ENCODE assay signal across 15 cellular contexts in the genomic region with DNA sequence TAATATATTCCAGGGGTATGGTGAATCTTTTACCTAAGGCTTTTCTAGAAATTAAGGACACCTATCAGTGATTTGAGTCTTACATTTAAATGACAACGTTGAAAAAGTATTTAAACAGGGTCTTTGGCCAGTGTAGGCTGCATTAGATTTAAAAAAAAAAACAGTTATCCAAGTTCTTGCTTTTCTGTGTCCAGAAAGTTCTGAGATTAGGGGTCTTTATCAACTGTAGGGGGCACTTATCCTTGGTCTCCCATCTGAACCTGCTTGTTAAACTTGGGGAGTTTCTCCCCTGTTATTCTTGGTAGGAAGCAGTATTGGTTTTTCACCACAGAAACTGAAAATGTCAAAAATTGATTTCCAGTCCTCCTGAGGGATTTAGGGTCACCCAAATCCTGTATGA.
DNase-seq lines count a peak whose midpoint lies in the region; ATAC-seq and TF ChIP-seq lines count a peak whose summit lies in the region.
"Had no signal": no experiment of that assay in that cellular context is flagged by ENCODE, and none has a peak within 500 bp of the region (broad histone marks: within the 10 kb centered on the region; RNA-seq: fewer than 3 reads in every experiment).

No MANE protein-coding gene starts in this region.

- H3K27me3 Mint-ChIP-seq in activated CD8-positive, alpha-beta memory T cell treated with anti-CD3 and anti-CD28 coated beads, Interleukin-2, amount 10 ng/mL, durations not matched to agents 7 days and 5 days = no peaks in the 10 kb centered on the region

- TF ChIP-seq CTCF in PC-9 (conservative IDR thresholded peaks at IDR 0.05) = no peak
- TF ChIP-seq CTCF in mammary epithelial cell (conservative IDR thresholded peaks at IDR 0.05 in 1 of 2, IDR thresholded peaks at IDR 0.05 in 1 of 2; ENCODE audit: extremely low read depth in 1 of 2, insufficient read depth in 1 of 2, low read depth in 1 of 2, low read length in 2 of 2) = no peak
- TF ChIP-seq CTCF in smooth muscle cell (IDR thresholded peaks at IDR 0.05; ENCODE audit: borderline replicate concordance, insufficient read depth, poor library complexity, severe bottlenecking) = peak; percentile 15
- no peak for TF ChIP-seq CTCF in esophagus muscularis mucosa (IDR thresholded peaks at IDR 0.05)

- no peaks in the 10 kb centered on the region for H3K36me3 ChIP-seq in PC-9 (ENCODE audit: low read depth)
- no peaks in the 10 kb centered on the region for H3K36me3 ChIP-seq in mammary epithelial cell (ENCODE audit: insufficient read depth, low read length)
- H3K36me3 ChIP-seq in smooth muscle cell (ENCODE audit: low read depth) = no peaks in the 10 kb centered on the region
- H3K36me3 ChIP-seq in esophagus muscularis mucosa = no peaks in the 10 kb centered on the region
- H3K36me3 ChIP-seq in Karpas-422 (ENCODE audit: insufficient read depth, low read length) = no peaks in the 10 kb centered on the region
- H3K36me3 ChIP-seq: left ventricle myocardium inferior, ovary had no signal

- peaks cover 81% of the 10 kb centered on the region for H3K4me1 ChIP-seq in PC-9 (replicated peaks; ENCODE audit: insufficient read depth)
- peaks cover 31% of the 10 kb centered on the region for H3K4me1 ChIP-seq in mammary epithelial cell (ENCODE audit: insufficient read depth, low read length)
- H3K4me1 ChIP-seq in smooth muscle cell (ENCODE audit: low read depth) = peaks cover 39% of the 10 kb centered on the region
- H3K4me1 ChIP-seq in esophagus muscularis mucosa = peaks cover 13 to 21% (median 18%) of the 10 kb centered on the region in 4 donors
- H3K4me1 ChIP-seq in Karpas-422 (ENCODE audit: low read length) = no peaks in the 10 kb centered on the region

- no peak for TF ChIP-seq POLR2A in esophagus muscularis mucosa (IDR thresholded peaks at IDR 0.05; ENCODE audit: low read depth)

- ATAC-seq in activated CD8-positive, alpha-beta memory T cell treated with anti-CD3 and anti-CD28 coated beads, Interleukin-2, amount 10 ng/mL, durations not matched to agents 7 days and 5 days = no peak

- H3K9me2 ChIP-seq in PC-9 (ENCODE audit: insufficient read depth) (no peaks in the 10 kb centered on the region), Karpas-422 (replicated peaks; ENCODE audit: insufficient read depth, low read length) (no peaks in the 10 kb centered on the region)

- no peaks in the 10 kb centered on the region for H3K9me3 Mint-ChIP-seq in activated CD8-positive, alpha-beta memory T cell treated with anti-CD3 and anti-CD28 coated beads, Interleukin-2, amount 10 ng/mL, durations not matched to agents 7 days and 5 days (ENCODE audit: low read depth)

- no peaks in the 10 kb centered on the region for H4K20me1 ChIP-seq in PC-9 (ENCODE audit: insufficient read depth)
- no peaks in the 10 kb centered on the region for H4K20me1 ChIP-seq in mammary epithelial cell (ENCODE audit: insufficient read depth, low read length)
- H4K20me1 ChIP-seq in smooth muscle cell (ENCODE audit: low read depth) = no peaks in the 10 kb centered on the region
- H4K20me1 ChIP-seq in Karpas-422 (ENCODE audit: insufficient read depth, low read depth, low read length) = no peaks in the 10 kb centered on the region

- no peaks in the 10 kb centered on the region for H3K36me3 Mint-ChIP-seq in activated CD8-positive, alpha-beta memory T cell treated with anti-CD3 and anti-CD28 coated beads, Interleukin-2, amount 10 ng/mL, durations not matched to agents 7 days and 5 days

- H3K27me3 ChIP-seq in PC-9 (ENCODE audit: insufficient read depth, low read depth) (no peaks in the 10 kb centered on the region), mammary epithelial cell (ENCODE audit: insufficient read depth, low read length) (no peaks in the 10 kb centered on the region), smooth muscle cell (ENCODE audit: low read depth) (no peaks in the 10 kb centered on the region), esophagus muscularis mucosa (no peaks in the 10 kb centered on the region), Karpas-422 (ENCODE audit: low read length) (no peaks in the 10 kb centered on the region)
- H3K27me3 ChIP-seq: ovary had no signal

- H3K4me2 ChIP-seq in PC-9 (peak overlapping the region; percentile 69), mammary epithelial cell (ENCODE audit: insufficient read depth, low read depth, low read length) (no peak overlapping the region), smooth muscle cell (peak overlapping the region; percentile 27), Karpas-422 (ENCODE audit: low read depth, low read length, poor library complexity, severe bottlenecking) (no peak overlapping the region)

- H3K9ac ChIP-seq in mammary epithelial cell (ENCODE audit: insufficient read depth, low read length) = no peak overlapping the region
- H3K9ac ChIP-seq in smooth muscle cell (ENCODE audit: low read depth) = peak overlapping the region; percentile 88
- H3K9ac ChIP-seq in Karpas-422 (ENCODE audit: low read length) = no peak overlapping the region

- peaks cover 53% of the 10 kb centered on the region for H3F3A ChIP-seq in PC-9 (ENCODE audit: insufficient read depth, low read depth)
- H3F3A ChIP-seq in smooth muscle cell (ENCODE audit: low read depth) = peaks cover 34% of the 10 kb centered on the region

- H2AFZ ChIP-seq in PC-9 = no peak overlapping the region
- H2AFZ ChIP-seq in mammary epithelial cell (ENCODE audit: low read depth, low read length) = peak overlapping the region; percentile 46
- H2AFZ ChIP-seq in smooth muscle cell (ENCODE audit: low read depth) = no peak overlapping the region
- no peak overlapping the region for H2AFZ ChIP-seq in Karpas-422 (ENCODE audit: low read length)

- DNase-seq in activated CD8-positive, alpha-beta memory T cell treated with anti-CD3 and anti-CD28 coated beads, Interleukin-2, amount 10 ng/mL, durations not matched to agents 7 days and 5 days = no peak
- DNase-seq in activated CD8-positive, alpha-beta memory T cell treated with anti-CD3 and anti-CD28 coated beads, Interleukin-2, amount 50 U/mL, for 4 hours = no peak
- no peak for DNase-seq in PC-9
- DNase-seq in mammary epithelial cell = no peak
- DNase-seq in smooth muscle cell (lab: John Stamatoyannopoulos, UW; ENCODE audit: unreplicated experiment) = no peak
- DNase-seq in esophagus muscularis mucosa (ENCODE audit: extremely low spot score) = no peak
- no peak for DNase-seq in Karpas-422
- DNase-seq in SKM-1 (lab: John Stamatoyannopoulos, UW; ENCODE audit: unreplicated experiment) = no peak
- DNase-seq: activated CD4-positive, CD25-positive, alpha-beta regulatory T cell treated with anti-CD3 and anti-CD28 coated beads, Interleukin-2, amount 50 U/mL, for 72 hours; activated effector memory CD4-positive, alpha-beta T cell treated with anti-CD3 and anti-CD28 coated beads, Interleukin-2, amount 50 U/mL, for 16 hours; DMS79 treated with DMSO at 0.1 percent for 48 hours; hippocampal formation; left ventricle myocardium inferior; NCI-H2029 treated with DMSO at 0.1 percent for 48 hours; ovary had no signal

- H3K4me3 ChIP-seq in PC-9 (no peak overlapping the region), mammary epithelial cell (replicated peaks in 1 of 3; ENCODE audit: insufficient read depth in 1 of 3, low read depth in 2 of 3, low read length in 3 of 3) (no peak overlapping the region), smooth muscle cell (no peak overlapping the region), esophagus muscularis mucosa (no peak overlapping the region), Karpas-422 (ENCODE audit: low read length) (no peak overlapping the region)
- H3K4me3 ChIP-seq: left ventricle myocardium inferior, ovary had no signal

- in situ Hi-C loops in mammary epithelial cell (cut with MboI; ENCODE audit: low sequenced_read_pairs in 2 of 2) = no loop called here

- BruUV-seq in PC-9 (replicated peaks; lab: Mats Ljungman, UMichigan) = no TSS peak
- no TSS peak for BruUV-seq in mammary epithelial cell (replicated peaks; lab: Mats Ljungman, UMichigan)

- dilution Hi-C loops in mammary epithelial cell (cut with HindIII; ENCODE audit: low sequenced_read_pairs) = no loop called here

- intact Hi-C loops in PC-9 (cut with micrococcal nuclease; ENCODE audit: unreplicated experiment) (loop anchor here (10.0 kb wide), 1 partner anchor 315 kb away; no protein-coding TSS in a partner anchor), mammary epithelial cell (cut with micrococcal nuclease) (no loop called here), esophagus muscularis mucosa (cut with DNase I) (no loop called here)

- no peak for TF ChIP-seq EP300 in esophagus muscularis mucosa (IDR thresholded peaks at IDR 0.05)

- POLR2A ChIA-PET in PC-9 (lab: Charles Lee; ENCODE audit: unreplicated experiment) = no interaction called here

- H3K79me2 ChIP-seq in PC-9 (ENCODE audit: low read depth) = no peaks in the 10 kb centered on the region
- H3K79me2 ChIP-seq in mammary epithelial cell (ENCODE audit: insufficient read depth, low read length) = no peaks in the 10 kb centered on the region
- H3K79me2 ChIP-seq in smooth muscle cell (ENCODE audit: low read depth) = no peaks in the 10 kb centered on the region
- H3K79me2 ChIP-seq in Karpas-422 (ENCODE audit: low read length) = no peaks in the 10 kb centered on the region

- H3K9me3 ChIP-seq in PC-9 (ENCODE audit: insufficient read depth, low read depth) (no peaks in the 10 kb centered on the region), mammary epithelial cell (replicated peaks; ENCODE audit: insufficient read depth, low read length) (no peaks in the 10 kb centered on the region), smooth muscle cell (replicated peaks; ENCODE audit: low read depth) (no peaks in the 10 kb centered on the region), esophagus muscularis mucosa (no peaks in the 10 kb centered on the region), Karpas-422 (ENCODE audit: low read length) (no peaks in the 10 kb centered on the region)
- H3K9me3 ChIP-seq: left ventricle myocardium inferior, ovary had no signal

- peaks cover 64% of the 10 kb centered on the region for H3K4me1 Mint-ChIP-seq in activated CD8-positive, alpha-beta memory T cell treated with anti-CD3 and anti-CD28 coated beads, Interleukin-2, amount 10 ng/mL, durations not matched to agents 7 days and 5 days

- H3K27ac ChIP-seq in PC-9 (peak overlapping the region; percentile 98), mammary epithelial cell (ENCODE audit: insufficient read depth, low read depth, low read length) (no peak overlapping the region), smooth muscle cell (ENCODE audit: low read depth) (peak overlapping the region; percentile 99), esophagus muscularis mucosa (replicated peaks in 1 of 4) (no peak overlapping the region), Karpas-422 (ENCODE audit: low read length) (no peak overlapping the region)
- H3K27ac ChIP-seq: left ventricle myocardium inferior, ovary had no signal

- whole genome bisulfite sequencing in mammary epithelial cell (ENCODE audit: low coverage, missing lambda C conversion rate) = 20% methylated on average over 1 of the region's 1 CpG
- 26% methylated on average over 1 of the region's 1 CpG for WGBS in smooth muscle cell (ENCODE audit: low lambda C conversion rate)
- WGBS in esophagus muscularis mucosa = 73% methylated on average over 1 of the region's 1 CpG

- no peak overlapping the region for H3K4me3 Mint-ChIP-seq in activated CD8-positive, alpha-beta memory T cell treated with anti-CD3 and anti-CD28 coated beads, Interleukin-2, amount 10 ng/mL, durations not matched to agents 7 days and 5 days

- peak overlapping the region; percentile 63 for H3K27ac Mint-ChIP-seq in activated CD8-positive, alpha-beta memory T cell treated with anti-CD3 and anti-CD28 coated beads, Interleukin-2, amount 10 ng/mL, durations not matched to agents 7 days and 5 days

- CTCF ChIA-PET in activated CD8-positive, alpha-beta memory T cell treated with anti-CD3 and anti-CD28 coated beads, Interleukin-2, amount 10 ng/mL, durations not matched to agents 7 days and 5 days (lab: Charles Lee) = interaction anchor here (0.6 to 1.8 kb wide), 6 partner anchors 12 to 167 kb away, joined by 3 to 6 read pairs (median 4); no protein-coding TSS in a partner anchor
- CTCF ChIA-PET in PC-9 (lab: Charles Lee) = no interaction called here
- CTCF ChIA-PET in mammary epithelial cell (lab: Charles Lee; ENCODE audit: low non-redundant PET) = no interaction called here

Comparison
In these comparisons a context has a peak if more than half of its experiments do, and no peak if none do; other contexts are left out.
1. H3K27ac ChIP-seq: peak in PC-9 (single experiment) and smooth muscle cell (single experiment); none in mammary epithelial cell (single experiment), esophagus muscularis mucosa (0 of 4) and Karpas-422 (single experiment).
2. H3K4me2 ChIP-seq: peak in PC-9 (single experiment) and smooth muscle cell (single experiment); none in mammary epithelial cell (single experiment) and Karpas-422 (single experiment).